In genomic region chr2:221551864-221552263, GRCh38 we compare ENCODE assay signal across 19 cellular contexts. TPM values are rescaled to one million over a fixed set of nuclear protein-coding genes. Genes with fewer than 3 reads are reported as not detected.
DNase-seq lines count a peak whose midpoint lies in the region; ATAC-seq, FAIRE-seq and TF ChIP-seq lines count a peak whose summit lies in the region.
"Had no signal": no experiment of that assay in that cellular context is flagged by ENCODE, and none has a peak within 500 bp of the region (broad histone marks: within the 10 kb centered on the region; RNA-seq: fewer than 3 reads in every experiment).

No MANE protein-coding gene starts in this region.

- H3K27ac Mint-ChIP-seq in IgD-negative memory B cell (peak overlapping the region in 2 of 3 donors; percentile 45 to 66), neural progenitor cell (no peak overlapping the region), type B pancreatic cell (no peak overlapping the region)
- H3K27ac Mint-ChIP-seq: activated CD4-positive, alpha-beta T cell treated with anti-CD3 and anti-CD28 coated beads for 36 hours had no signal

- TF ChIP-seq CTCF in neural progenitor cell (IDR thresholded peaks at IDR 0.05) = no peak
- TF ChIP-seq CTCF in type B pancreatic cell (conservative IDR thresholded peaks at IDR 0.05) = no peak

- peak; percentile 54 for ATAC-seq in GM18909 (IDR thresholded peaks at IDR 0.05; ENCODE audit: poor library complexity, unreplicated experiment)
- ATAC-seq in HG02759 (IDR thresholded peaks at IDR 0.05; ENCODE audit: unreplicated experiment) = peak; percentile 38
- no peak for ATAC-seq in GM18519 (IDR thresholded peaks at IDR 0.05; ENCODE audit: low FRiP score, unreplicated experiment)
- ATAC-seq: activated CD4-positive, alpha-beta T cell treated with anti-CD3 and anti-CD28 coated beads for 36 hours had no signal

- H3K36me3 ChIP-seq in neural progenitor cell = peaks cover 19% of the 10 kb centered on the region
- H3K36me3 ChIP-seq: cardiac muscle cell, prostate gland, stomach had no signal

- FAIRE-seq in frontal cortex (lab: Jason Lieb, UNC) = no peak
- FAIRE-seq: TTC549 had no signal

- H3K4me1 ChIP-seq in neural progenitor cell = peaks cover 68% of the 10 kb centered on the region
- H3K4me1 ChIP-seq: prostate gland had no signal

- no peak overlapping the region for H2AFZ ChIP-seq in neural progenitor cell (replicated peaks)

- no peaks in the 10 kb centered on the region for H3K27me3 ChIP-seq in neural progenitor cell
- H3K27me3 ChIP-seq: cardiac muscle cell, stomach had no signal

- H3K36me3 Mint-ChIP-seq in IgD-negative memory B cell (peaks cover 2% of the 10 kb centered on the region), neural progenitor cell (peaks cover 27% of the 10 kb centered on the region), type B pancreatic cell (peaks cover 33% of the 10 kb centered on the region)

- H3K9me3 ChIP-seq in neural progenitor cell (ENCODE audit: low read depth) = no peaks in the 10 kb centered on the region
- H3K9me3 ChIP-seq: prostate gland, stomach had no signal

- peaks cover 100% of the 10 kb centered on the region for H3K79me2 ChIP-seq in neural progenitor cell (ENCODE audit: low read depth)

- peaks cover 100% of the 10 kb centered on the region for H4K20me1 ChIP-seq in neural progenitor cell (ENCODE audit: low read depth)

- H3K4me3 Mint-ChIP-seq in IgD-negative memory B cell (peak overlapping the region in 2 of 4 donors; percentile 33 to 83), neural progenitor cell (no peak overlapping the region), type B pancreatic cell (no peak overlapping the region)
- H3K4me3 Mint-ChIP-seq: activated CD4-positive, alpha-beta T cell treated with anti-CD3 and anti-CD28 coated beads for 36 hours had no signal

- H3K4me1 Mint-ChIP-seq in IgD-negative memory B cell (peaks cover 34 to 59% (median 40%) of the 10 kb centered on the region in 3 donors), neural progenitor cell (peaks cover 52% of the 10 kb centered on the region), type B pancreatic cell (ENCODE audit: unreplicated experiment) (peaks cover 49% of the 10 kb centered on the region)

- H3K27ac ChIP-seq in neural progenitor cell = no peak overlapping the region
- H3K27ac ChIP-seq: cardiac muscle cell, prostate gland, skin epidermis, stomach had no signal

- H3K27me3 Mint-ChIP-seq in IgD-negative memory B cell (peaks cover 1% of the 10 kb centered on the region), neural progenitor cell (ENCODE audit: insufficient read depth, low read depth) (peaks cover 2% of the 10 kb centered on the region), type B pancreatic cell (no peaks in the 10 kb centered on the region)
- H3K27me3 Mint-ChIP-seq: activated CD4-positive, alpha-beta T cell treated with anti-CD3 and anti-CD28 coated beads for 36 hours had no signal

- H3K4me3 ChIP-seq in neural progenitor cell = no peak overlapping the region
- H3K4me3 ChIP-seq: cardiac muscle cell, prostate gland, skin epidermis, stomach had no signal

- H3F3A ChIP-seq in neural progenitor cell (ENCODE audit: low read depth) = peaks cover 54% of the 10 kb centered on the region

- peak overlapping the region; percentile 65 for H3K4me2 ChIP-seq in neural progenitor cell

- no peak overlapping the region for H3K9ac ChIP-seq in neural progenitor cell

- H3K9me3 Mint-ChIP-seq in IgD-negative memory B cell (no peaks in the 10 kb centered on the region), neural progenitor cell (peaks cover 7% of the 10 kb centered on the region), type B pancreatic cell (peaks cover 2% of the 10 kb centered on the region)

- DNase-seq in neural progenitor cell (ENCODE audit: low spot score) (no peak), NCI-H2196 (lab: John Stamatoyannopoulos, UW; ENCODE audit: unreplicated experiment) (no peak), frontal cortex (ENCODE audit: low spot score in 2 of 2) (no peak), type B pancreatic cell (ENCODE audit: extremely low spot score, unreplicated experiment) (no peak)
- DNase-seq: activated CD4-positive, alpha-beta T cell treated with anti-CD3 and anti-CD28 coated beads for 36 hours; dermis blood vessel endothelial cell; DND-41; NCI-H524 treated with DMSO at 0.1 percent for 48 hours; stimulated activated CD4-positive, alpha-beta T cell treated with anti-CD3 and anti-CD28 coated beads, Interleukin-2, amount 100 ng/mL, for 48 hours; stomach; trophoblast cell had no signal

RNA-seq across cellular contexts. Expression of gene EPHA4, which starts 20.2 kb away (rescaled TPM):
- 29.3 TPM for polyA plus RNA-seq in IgD-negative memory B cell
- 300 and 323 TPM in 2 replicates for total RNA-seq in neural progenitor cell (ENCODE audit: low replicate concordance)
- total RNA-seq in frontal cortex = 158 TPM
- 78.3 and 82.4 TPM in 2 replicates for total RNA-seq in type B pancreatic cell (ENCODE audit: low replicate concordance)

Comparison
In these comparisons a context has a peak if more than half of its experiments do, and no peak if none do; other contexts are left out.
1. H3K27ac Mint-ChIP-seq: peak in IgD-negative memory B cell (2 of 3); none in neural progenitor cell (single experiment) and type B pancreatic cell (single experiment).